ENCODE assay signal across 21 cellular contexts in the genomic region with DNA sequence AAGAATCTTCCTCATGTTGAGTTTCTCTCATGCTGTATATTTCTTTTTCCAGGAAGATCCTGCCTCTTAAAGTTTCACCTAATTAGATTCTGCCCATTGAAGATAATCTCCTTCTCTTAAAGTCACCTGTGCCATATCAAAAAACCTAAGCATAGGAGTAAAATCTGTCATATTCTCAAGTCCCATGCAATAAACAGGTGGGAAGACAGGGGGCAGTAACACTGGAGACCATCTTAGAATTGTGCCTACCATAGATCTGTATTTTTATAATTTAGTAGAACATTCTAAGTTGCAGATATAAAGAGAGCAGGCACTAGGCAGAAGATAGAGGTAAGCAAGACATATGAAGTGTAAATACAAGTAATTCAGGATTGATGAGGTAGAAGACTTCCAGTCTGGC.
A peak's percentile ranks its signal among the peaks of the same experiment; 100 is the strongest.
DNase-seq lines count a peak whose midpoint lies in the region; ATAC-seq and TF ChIP-seq lines count a peak whose summit lies in the region.
"Had no signal": no experiment of that assay in that cellular context is flagged by ENCODE, and none has a peak within 500 bp of the region (broad histone marks: within the 10 kb centered on the region; RNA-seq: fewer than 3 reads in every experiment).

No MANE protein-coding gene starts in this region.

- H3K4me3 ChIP-seq in endodermal cell (ENCODE audit: low read length) (no peak overlapping the region), retinal pigment epithelial cell (ENCODE audit: low read length) (no peak overlapping the region)
- H3K4me3 ChIP-seq: SJSA1 had no signal

- no peak overlapping the region for H3K9ac ChIP-seq in endodermal cell (ENCODE audit: extremely low read depth, low read length, poor library complexity, severe bottlenecking)

- H3K36me3 Mint-ChIP-seq in HFFc6 (ENCODE audit: low read depth) (no peaks in the 10 kb centered on the region), endodermal cell (ENCODE audit: low read depth) (no peaks in the 10 kb centered on the region)
- H3K36me3 Mint-ChIP-seq: CD14-positive monocyte had no signal

- H3K36me3 ChIP-seq in endodermal cell (ENCODE audit: control insufficient read depth, insufficient read depth, low read length), result no peaks in the 10 kb centered on the region
- H3K36me3 ChIP-seq: SJSA1 had no signal

- H3K4me1 Mint-ChIP-seq in HFFc6 (ENCODE audit: low read depth), result no peaks in the 10 kb centered on the region
- H3K4me1 Mint-ChIP-seq in endodermal cell, result no peaks in the 10 kb centered on the region
- H3K4me1 Mint-ChIP-seq: CD14-positive monocyte had no signal

- no peaks in the 10 kb centered on the region for H3K27me3 ChIP-seq in endodermal cell (ENCODE audit: control insufficient read depth, insufficient read depth, low read length, poor library complexity, severe bottlenecking)
- H3K27me3 ChIP-seq: SJSA1 had no signal

- H3K27me3 Mint-ChIP-seq in HFFc6 (ENCODE audit: insufficient read depth) (no peaks in the 10 kb centered on the region), endodermal cell (ENCODE audit: insufficient read depth) (no peaks in the 10 kb centered on the region)

- no peak overlapping the region for H3K4me3 Mint-ChIP-seq in HFFc6
- H3K4me3 Mint-ChIP-seq in endodermal cell, result no peak overlapping the region
- H3K4me3 Mint-ChIP-seq: CD14-positive monocyte had no signal

- H3K27ac Mint-ChIP-seq in HFFc6, result no peak overlapping the region
- H3K27ac Mint-ChIP-seq in endodermal cell, result no peak overlapping the region
- H3K27ac Mint-ChIP-seq: CD14-positive monocyte had no signal

- no peaks in the 10 kb centered on the region for H3K4me1 ChIP-seq in endodermal cell (ENCODE audit: control insufficient read depth, insufficient read depth, low read length)
- H3K4me1 ChIP-seq: SJSA1 had no signal

- H3K9me3 ChIP-seq in endodermal cell (ENCODE audit: control insufficient read depth, low read length), result no peaks in the 10 kb centered on the region
- H3K9me3 ChIP-seq: SJSA1 had no signal

- H3K27ac ChIP-seq in C4-2B (no peak overlapping the region), endodermal cell (ENCODE audit: low read depth, low read length) (no peak overlapping the region)
- H3K27ac ChIP-seq: SJSA1 had no signal

- no peak for ATAC-seq in HG03439 (IDR thresholded peaks at IDR 0.05; ENCODE audit: unreplicated experiment)

- TF ChIP-seq CTCF in C4-2B (conservative IDR thresholded peaks at IDR 0.05) (peak; percentile 18), HFFc6 (IDR thresholded peaks at IDR 0.05) (peak; percentile 19; the same call in 1 of the 2 replicates), endodermal cell (conservative IDR thresholded peaks at IDR 0.05) (peak; percentile 64), retinal pigment epithelial cell (conservative IDR thresholded peaks at IDR 0.05; ENCODE audit: low read depth, low read length) (peak; percentile 17)

- H3K9me3 Mint-ChIP-seq in HFFc6, result peaks cover 34% of the 10 kb centered on the region
- no peaks in the 10 kb centered on the region for H3K9me3 Mint-ChIP-seq in endodermal cell

- DNase-seq in HFFc6 (no peak), endodermal cell (no peak), retinal pigment epithelial cell (ENCODE audit: low read depth) (no peak), SHP77 treated with DMSO at 0.1 percent for 48 hours (lab: John Stamatoyannopoulos, UW) (no peak), mucosa of gallbladder (ENCODE audit: low spot score) (no peak)
- DNase-seq: AML-193, EL, GF-D8, KBM-7, NCI-H1092 treated with DMSO at 0.1 percent for 48 hours, NCI-H146, NCI-H2029 treated with DMSO at 0.1 percent for 48 hours, NCI-H2171, NCI-H345, NCI-H524, NCI-H82, SW 1271 had no signal
